Comparison of ENCODE assay signal across 5 cellular contexts in the genomic region with DNA sequence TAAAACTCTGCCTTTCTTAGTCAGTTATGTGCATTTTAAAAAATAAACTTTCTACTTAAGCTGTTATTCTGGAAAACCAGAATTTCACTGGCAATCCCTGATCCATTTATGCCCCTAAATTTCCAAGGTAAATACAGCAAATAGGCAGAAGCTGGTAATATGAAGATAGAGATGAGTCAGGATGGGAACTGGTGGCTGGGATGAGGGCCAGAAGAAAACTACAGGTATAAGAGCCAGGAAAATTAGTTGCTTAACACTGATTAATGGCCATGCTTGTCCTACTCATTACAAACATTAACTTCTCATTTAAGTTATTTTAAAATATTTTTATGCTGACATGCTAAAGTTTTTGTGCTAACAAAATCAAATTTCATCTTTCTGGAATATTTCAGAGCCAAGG. TPM values are rescaled to one million over a fixed set of nuclear protein-coding genes. Genes with fewer than 3 reads are reported as not detected.
"Had no signal": no experiment of that assay in that cellular context is flagged by ENCODE, and none has a peak within 500 bp of the region (broad histone marks: within the 10 kb centered on the region; RNA-seq: fewer than 3 reads in every experiment).

No MANE protein-coding gene starts in this region.

RNA-seq across cellular contexts. Expression of a gene that starts 37.1 kb away (rescaled TPM):
- total RNA-seq: HepG2, HT-29, HT1080, IMR-90, K562 had no signal
